21 cellular contexts compared by ENCODE assay signal in the genomic region with DNA sequence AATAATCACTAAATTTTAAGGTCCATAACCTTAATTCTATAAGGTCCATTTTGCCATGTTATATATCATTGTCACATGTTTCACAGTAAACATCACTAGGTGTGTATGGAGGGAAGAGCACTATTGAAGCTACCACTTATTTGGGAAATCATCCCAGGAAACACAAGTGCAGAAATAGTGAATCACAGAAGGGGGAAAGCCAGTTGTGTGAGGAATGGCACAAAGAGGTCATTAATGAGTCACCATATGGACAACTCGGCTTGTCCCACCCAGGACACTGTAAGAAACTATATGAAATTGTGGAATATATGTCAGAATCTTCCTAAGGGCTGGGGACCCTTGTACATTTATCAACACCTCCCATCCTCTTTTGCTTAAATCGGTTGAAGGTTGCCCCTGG.
"Had no signal": no experiment of that assay in that cellular context is flagged by ENCODE, and none has a peak within 500 bp of the region (broad histone marks: within the 10 kb centered on the region; RNA-seq: fewer than 3 reads in every experiment).

No MANE protein-coding gene starts in this region.

- DNase-seq: activated CD4-positive, alpha-beta T cell treated with anti-CD3 and anti-CD28 coated beads, Interleukin-2, amount 10 ng/mL, durations not matched to agents 7 days and 5 days; activated CD8-positive, alpha-beta memory T cell treated with anti-CD3 and anti-CD28 coated beads, Interleukin-2, amount 50 U/mL, for 4 hours; activated naive CD4-positive, alpha-beta T cell treated with anti-CD3 and anti-CD28 coated beads, Interleukin-2, amount 10 ng/mL, durations not matched to agents 7 days and 5 days; activated T-cell treated with anti-CD3 and anti-CD28 coated beads, Interleukin-2, amount 50 U/mL, for 4 hours; adrenal gland; dermis blood vessel endothelial cell; effector memory CD4-positive, alpha-beta T cell; foreskin keratinocyte; hippocampal formation; islet precursor cell; lower lobe of right lung; nephron progenitor cell; nucleus accumbens; retina; spleen; stimulated activated CD4-positive, alpha-beta T cell treated with anti-CD3 and anti-CD28 coated beads, Interleukin-4, amount 100 ng/mL, for 4 hours; T1000; upper lobe of right lung had no signal

- ATAC-seq: activated CD4-positive, CD25-positive, alpha-beta regulatory T cell treated with anti-CD3 and anti-CD28 coated beads, Interleukin-2, amount 50 U/mL, for 24 hours; activated T-cell treated with anti-CD3 and anti-CD28 coated beads, Interleukin-2, amount 50 U/mL, for 4 hours; foreskin keratinocyte; lower lobe of right lung; stimulated activated memory B cell treated with anti-CD40 and anti-IgM and Interleukin-4, amounts not matched to agents 10 μg/mL and 1 μg/mL and 100 μg/mL, for 72 hours; upper lobe of right lung had no signal

- H3K27me3 Mint-ChIP-seq: activated CD4-positive, alpha-beta T cell treated with anti-CD3 and anti-CD28 coated beads, Interleukin-2, amount 10 ng/mL, durations not matched to agents 7 days and 5 days; activated naive CD4-positive, alpha-beta T cell treated with anti-CD3 and anti-CD28 coated beads, Interleukin-2, amount 10 ng/mL, durations not matched to agents 7 days and 5 days; stimulated activated memory B cell treated with anti-CD40 and anti-IgM and Interleukin-4, amounts not matched to agents 10 μg/mL and 1 μg/mL and 100 μg/mL, for 72 hours had no signal

- H3K4me3 Mint-ChIP-seq: activated CD4-positive, alpha-beta T cell treated with anti-CD3 and anti-CD28 coated beads, Interleukin-2, amount 10 ng/mL, durations not matched to agents 7 days and 5 days; activated naive CD4-positive, alpha-beta T cell treated with anti-CD3 and anti-CD28 coated beads, Interleukin-2, amount 10 ng/mL, durations not matched to agents 7 days and 5 days; activated T-cell treated with anti-CD3 and anti-CD28 coated beads, Interleukin-2, amount 50 U/mL, for 4 hours; mesothelial cell of epicardium; nephron progenitor cell; stimulated activated memory B cell treated with anti-CD40 and anti-IgM and Interleukin-4, amounts not matched to agents 10 μg/mL and 1 μg/mL and 100 μg/mL, for 72 hours had no signal

- H3K27ac Mint-ChIP-seq: activated CD4-positive, alpha-beta T cell treated with anti-CD3 and anti-CD28 coated beads, Interleukin-2, amount 10 ng/mL, durations not matched to agents 7 days and 5 days; activated naive CD4-positive, alpha-beta T cell treated with anti-CD3 and anti-CD28 coated beads, Interleukin-2, amount 10 ng/mL, durations not matched to agents 7 days and 5 days; mesothelial cell of epicardium; nephron progenitor cell; stimulated activated memory B cell treated with anti-CD40 and anti-IgM and Interleukin-4, amounts not matched to agents 10 μg/mL and 1 μg/mL and 100 μg/mL, for 72 hours had no signal

- H3K4me1 Mint-ChIP-seq: activated CD4-positive, alpha-beta T cell treated with anti-CD3 and anti-CD28 coated beads, Interleukin-2, amount 10 ng/mL, durations not matched to agents 7 days and 5 days; activated naive CD4-positive, alpha-beta T cell treated with anti-CD3 and anti-CD28 coated beads, Interleukin-2, amount 10 ng/mL, durations not matched to agents 7 days and 5 days; mesothelial cell of epicardium had no signal
